18 cellular contexts compared by ENCODE assay signal in genomic region chr9:133367221-133367620, GRCh38. TPM values are rescaled to one million over a fixed set of nuclear protein-coding genes. Genes with fewer than 3 reads are reported as not detected.
DNase-seq lines count a peak whose midpoint lies in the region; ATAC-seq, FAIRE-seq and TF ChIP-seq lines count a peak whose summit lies in the region.
"Had no signal": no experiment of that assay in that cellular context is flagged by ENCODE, and none has a peak within 500 bp of the region (broad histone marks: within the 10 kb centered on the region; RNA-seq: fewer than 3 reads in every experiment).

No MANE protein-coding gene starts in this region.

- ATAC-seq in GM12878 (no peak), GM21526 (IDR thresholded peaks at IDR 0.05; ENCODE audit: low FRiP score, unreplicated experiment) (no peak)

- CTCF ChIA-PET in GM12878 (lab: Yijun Ruan, JAX): interaction anchor here (0.9 kb wide), 1 partner anchor 32 kb away, joined by 3 read pairs; no protein-coding TSS in a partner anchor

- H3K27me3 ChIP-seq in GM12878 (replicated peaks in 1 of 2; ENCODE audit: control insufficient read depth in 2 of 2, insufficient read depth in 2 of 2, low read length in 1 of 2) (no peaks in the 10 kb centered on the region), parathyroid adenoma (ENCODE audit: control insufficient read depth, insufficient read depth, low read length) (no peaks in the 10 kb centered on the region)

- RAD21 ChIA-PET in GM12878 (lab: Charles Lee; ENCODE audit: unreplicated experiment): no interaction called here

- FAIRE-seq in GM12878 (lab: Jason Lieb, UNC): no peak
- FAIRE-seq: GM19239 had no signal

- H3K27ac ChIP-seq in VCaP (peak overlapping the region; percentile 98), GM12878 (ENCODE audit: control insufficient read depth, insufficient read depth) (no peak overlapping the region), parathyroid adenoma (peak overlapping the region; percentile 57)
- H3K27ac ChIP-seq: KMS-11 had no signal

- H3K4me1 ChIP-seq in GM12878 (ENCODE audit: control insufficient read depth, insufficient read depth, low read length): peaks cover 15% of the 10 kb centered on the region
- H3K4me1 ChIP-seq in parathyroid adenoma: peaks cover 19% of the 10 kb centered on the region

- SMC1A ChIA-PET in GM12878 (lab: Charles Lee; ENCODE audit: uncharacterized antibody, unreplicated experiment): no interaction called here

- DNase-seq in GM12878 (ENCODE audit: low read depth, low spot score) (no peak), NCI-H1048 (lab: John Stamatoyannopoulos, UW) (no peak)
- no peak for DNase-seq in stimulated activated CD4-positive, alpha-beta T cell treated with anti-CD3 and anti-CD28 coated beads, Interleukin-2, amount 100 ng/mL, for 24 hours
- DNase-seq: ACHN, AML-193, COR-L47, DMS153, NCI-H1092 treated with DMSO at 0.1 percent for 48 hours, NCI-H2081 treated with DMSO at 0.1 percent for 48 hours, NCI-H226, NCI-H524 treated with DMSO at 0.1 percent for 48 hours had no signal

- BruUV-seq in GM12878 (replicated peaks; lab: Mats Ljungman, UMichigan): no TSS peak

- H4K20me1 ChIP-seq in GM12878 (ENCODE audit: control insufficient read depth, insufficient read depth): peaks cover 37% of the 10 kb centered on the region

- TF ChIP-seq CTCF in VCaP (conservative IDR thresholded peaks at IDR 0.05) (no peak), GM12878 (IDR thresholded peaks at IDR 0.05 in 2 of 3, conservative IDR thresholded peaks at IDR 0.05 in 1 of 3; ENCODE audit: control insufficient read depth in 2 of 3, extremely low read depth in 1 of 3, insufficient read depth in 1 of 3, low read depth in 3 of 3, low read length in 3 of 3) (no peak), parathyroid adenoma (IDR thresholded peaks at IDR 0.05) (no peak)

- intact Hi-C loops in GM12878 (cut with micrococcal nuclease; ENCODE audit: unreplicated experiment): no loop called here

- H3K9ac ChIP-seq in GM12878 (ENCODE audit: control insufficient read depth, insufficient read depth, low read length) (no peak overlapping the region), parathyroid adenoma (no peak overlapping the region)
- H3K9ac ChIP-seq: KMS-11 had no signal

- TF ChIP-seq RAD21 in GM12878 (IDR thresholded peaks at IDR 0.05; ENCODE audit: insufficient read depth, low read depth, low read length): no peak

- H3K4me2 ChIP-seq in GM12878 (ENCODE audit: control insufficient read depth, insufficient read depth): no peak overlapping the region
- H3K4me2 ChIP-seq in parathyroid adenoma (ENCODE audit: low read length): no peak overlapping the region
- H3K4me2 ChIP-seq: KMS-11 had no signal

- 92% methylated on average over 22 of the region's 22 CpGs for WGBS in GM12878 (ENCODE audit: insufficient coverage, insufficient replicate concordance, low lambda C conversion rate, missing lambda C conversion rate)

- no peak for TF ChIP-seq EP300 in GM12878 (IDR thresholded peaks at IDR 0.05; ENCODE audit: borderline replicate concordance in 1 of 2, control insufficient read depth in 1 of 2, low read depth in 2 of 2, low read length in 2 of 2)

- in situ Hi-C loops in GM12878 (cut with MboI): no loop called here

- H3K79me2 ChIP-seq in GM12878 (ENCODE audit: control insufficient read depth, insufficient read depth, low read length) (peaks cover 52% of the 10 kb centered on the region), parathyroid adenoma (peaks cover 30% of the 10 kb centered on the region)

- POLR2A ChIA-PET in GM12878 (lab: Charles Lee): interaction anchor here (1.0 kb wide), 1 partner anchor 10 kb away, joined by 4 read pairs; no protein-coding TSS in a partner anchor

- H3K4me3 ChIP-seq in GM12878 (no peak overlapping the region), parathyroid adenoma (ENCODE audit: low read depth, low read length) (no peak overlapping the region)

- no peak overlapping the region for H2AFZ ChIP-seq in GM12878 (ENCODE audit: control insufficient read depth, low read depth, low read length)
- no peak overlapping the region for H2AFZ ChIP-seq in parathyroid adenoma

- H3K36me3 ChIP-seq in GM12878 (ENCODE audit: control insufficient read depth in 2 of 2, insufficient read depth in 2 of 2, low read length in 1 of 2) (peaks cover 40 to 50% of the 10 kb centered on the region in 2 experiments), parathyroid adenoma (ENCODE audit: control insufficient read depth, insufficient read depth, low read length) (no peaks in the 10 kb centered on the region)

- H3K9me3 ChIP-seq in GM12878 (replicated peaks; ENCODE audit: control insufficient read depth, insufficient read depth, low read length) (no peaks in the 10 kb centered on the region), parathyroid adenoma (ENCODE audit: control insufficient read depth, low read length) (no peaks in the 10 kb centered on the region)

- 0 out of 2 replicates have a peak, but pooled peaks have one; percentile 34 for TF ChIP-seq POLR2A in GM12878 (IDR thresholded peaks at IDR 0.05; ENCODE audit: low read depth, low read length)

RNA-seq across cellular contexts. Expression of gene SURF4, which starts 8.6 kb away (rescaled TPM):
- total RNA-seq in GM12878 (2013; cell fraction: nucleolus; rRNA removed): 63.9 and 69.7 TPM in 2 replicates
- total RNA-seq in GM12878 (2014; rRNA removed) (119 and 120 TPM in 2 replicates), GM12878 (2014; rRNA removed; fragmentation: Illumina TruSeq; extraction: Trizol) (60.4 and 70.0 TPM in 2 replicates), GM12878 (2021) (95.3 and 107 TPM in 2 replicates)
- polyA plus RNA-seq in GM12878 (2011; ENCODE audit: low read depth): 70.9 TPM
- polyA plus RNA-seq in GM12878 (2011; rRNA removed) (67.3 and 74.8 TPM in 2 replicates), GM12878 (2014; fragmentation: Illumina TruSeq; extraction: Trizol) (61.0 and 73.5 TPM in 2 replicates), GM12878 (2014; fragmentation: Nextera tagmentation; extraction: Ambion mirVana) (10 to 100 TPM in 1 of 2 experiments, 1 to 10 TPM in 1; 6.4 to 12.6 TPM), GM12878 (2014; rRNA removed) (82.6 and 83.9 TPM in 2 replicates), GM12878 (2016; fragmentation: Nextera tagmentation; extraction: Ambion mirVana) (100 to 1,000 TPM; 121 to 134 TPM)
- 89.9 and 91.2 TPM in 2 replicates for polyA plus RNA-seq in GM12878 (2011; cell fraction: cytosol; rRNA removed)
- polyA plus RNA-seq in GM12878 (2011; cell fraction: nucleus; rRNA removed): 60.0 and 60.1 TPM in 2 replicates
- polyA plus RNA-seq in GM12878 (2012): 82.5 and 103 TPM in 2 replicates
- 57.4 and 87.6 TPM in 2 replicates for polyA minus RNA-seq in GM12878 (2011; rRNA and poly(A)+ RNA removed)
- polyA minus RNA-seq in GM12878 (2011; cell fraction: cytosol; rRNA and poly(A)+ RNA removed): 37.5 and 37.7 TPM in 2 replicates
- 13.1 and 17.5 TPM in 2 replicates for polyA minus RNA-seq in GM12878 (2011; cell fraction: nucleus; rRNA and poly(A)+ RNA removed)

RNA-seq across cellular contexts. Expression of gene STKLD1, which starts 8.9 kb away (rescaled TPM):
- 0.63 and 1.5 TPM in 2 replicates for total RNA-seq in GM12878 (2013; cell fraction: nucleolus; rRNA removed)
- total RNA-seq in GM12878 (2014; rRNA removed) (0.40 and 0.44 TPM in 2 replicates), GM12878 (2014; rRNA removed; fragmentation: Illumina TruSeq; extraction: Trizol) (0.23 TPM in 1 of 2 replicates, not detected in the other), GM12878 (2021) (0.35 TPM in 1 of 2 replicates, not detected in the other)
- polyA plus RNA-seq in GM12878 (2011; ENCODE audit: low read depth): 0.25 TPM
- polyA plus RNA-seq in GM12878 (2011; rRNA removed) (0.34 and 0.48 TPM in 2 replicates), GM12878 (2014; fragmentation: Illumina TruSeq; extraction: Trizol) (0.40 TPM in 1 of 2 replicates, not detected in the other), GM12878 (2014; fragmentation: Nextera tagmentation; extraction: Ambion mirVana) (under 1 TPM in 1 of 2 experiments, not detected in 1; 0.24 TPM), GM12878 (2014; rRNA removed) (0.37 TPM in 1 of 2 replicates, not detected in the other), GM12878 (2016; fragmentation: Nextera tagmentation; extraction: Ambion mirVana) (under 1 TPM; 0.07 to 0.13 TPM)
- 0.22 and 0.28 TPM in 2 replicates for polyA plus RNA-seq in GM12878 (2011; cell fraction: cytosol; rRNA removed)
- polyA plus RNA-seq in GM12878 (2011; cell fraction: nucleus; rRNA removed): 0.39 and 0.69 TPM in 2 replicates
- 0.58 and 0.70 TPM in 2 replicates for polyA plus RNA-seq in GM12878 (2012)
- polyA minus RNA-seq in GM12878 (2011; rRNA and poly(A)+ RNA removed): 0.44 TPM in 1 of 2 replicates, not detected in the other
- polyA minus RNA-seq in GM12878 (2011; cell fraction: cytosol; rRNA and poly(A)+ RNA removed): not detected in 2 replicates
- not detected in 2 replicates for polyA minus RNA-seq in GM12878 (2011; cell fraction: nucleus; rRNA and poly(A)+ RNA removed)
- total RNA-seq: M059J had no signal
- polyA plus RNA-seq: CD14-positive monocyte had no signal

RNA-seq across cellular contexts. Expression of gene SURF2, which starts 10.9 kb away (rescaled TPM):
- total RNA-seq in GM12878 (2013; cell fraction: nucleolus; rRNA removed): 1.2 and 2.0 TPM in 2 replicates
- total RNA-seq in GM12878 (2014; rRNA removed) (25.6 and 31.3 TPM in 2 replicates), GM12878 (2014; rRNA removed; fragmentation: Illumina TruSeq; extraction: Trizol) (12.8 and 18.2 TPM in 2 replicates), GM12878 (2021) (19.4 and 23.4 TPM in 2 replicates)
- 5.2 TPM for polyA plus RNA-seq in GM12878 (2011; ENCODE audit: low read depth)
- polyA plus RNA-seq in GM12878 (2011; rRNA removed) (7.5 and 12.1 TPM in 2 replicates), GM12878 (2014; fragmentation: Illumina TruSeq; extraction: Trizol) (5.3 and 10.0 TPM in 2 replicates), GM12878 (2014; fragmentation: Nextera tagmentation; extraction: Ambion mirVana) (1 to 10 TPM; 4.0 to 7.6 TPM), GM12878 (2014; rRNA removed) (37.3 and 42.5 TPM in 2 replicates), GM12878 (2016; fragmentation: Nextera tagmentation; extraction: Ambion mirVana) (10 to 100 TPM; 37.8 to 41.7 TPM)
- polyA plus RNA-seq in GM12878 (2011; cell fraction: cytosol; rRNA removed): 15.4 and 20.1 TPM in 2 replicates
- polyA plus RNA-seq in GM12878 (2011; cell fraction: nucleus; rRNA removed): 13.5 and 21.6 TPM in 2 replicates
- 15.3 and 18.6 TPM in 2 replicates for polyA plus RNA-seq in GM12878 (2012)
- polyA minus RNA-seq in GM12878 (2011; rRNA and poly(A)+ RNA removed): 4.0 and 6.0 TPM in 2 replicates
- 5.1 and 12.0 TPM in 2 replicates for polyA minus RNA-seq in GM12878 (2011; cell fraction: cytosol; rRNA and poly(A)+ RNA removed)
- 2.8 and 6.6 TPM in 2 replicates for polyA minus RNA-seq in GM12878 (2011; cell fraction: nucleus; rRNA and poly(A)+ RNA removed)

RNA-seq across cellular contexts. Expression of gene SURF1, which starts 10.9 kb away (rescaled TPM):
- total RNA-seq in GM12878 (2013; cell fraction: nucleolus; rRNA removed): 4.2 and 4.7 TPM in 2 replicates
- 20.1 and 23.1 TPM in 2 replicates for total RNA-seq in GM12878 (2014; rRNA removed)
- total RNA-seq in GM12878 (2014; rRNA removed; fragmentation: Illumina TruSeq; extraction: Trizol): 17.7 and 17.9 TPM in 2 replicates
- total RNA-seq in GM12878 (2021): 27.6 and 27.9 TPM in 2 replicates
- 25.5 TPM for polyA plus RNA-seq in GM12878 (2011; ENCODE audit: low read depth)
- 25.4 and 31.6 TPM in 2 replicates for polyA plus RNA-seq in GM12878 (2011; rRNA removed)
- polyA plus RNA-seq in GM12878 (2011; cell fraction: cytosol; rRNA removed): 29.4 and 32.3 TPM in 2 replicates
- polyA plus RNA-seq in GM12878 (2011; cell fraction: nucleus; rRNA removed): 37.9 and 49.3 TPM in 2 replicates
- 23.0 and 23.6 TPM in 2 replicates for polyA plus RNA-seq in GM12878 (2012)
- 21.2 and 22.8 TPM in 2 replicates for polyA plus RNA-seq in GM12878 (2014; fragmentation: Illumina TruSeq; extraction: Trizol)
- polyA plus RNA-seq in GM12878 (2014; fragmentation: Nextera tagmentation; extraction: Ambion mirVana): 10 to 100 TPM; 19.2 to 34.6 TPM
- polyA plus RNA-seq in GM12878 (2014; rRNA removed): 31.5 and 32.3 TPM in 2 replicates
- polyA plus RNA-seq in GM12878 (2016; fragmentation: Nextera tagmentation; extraction: Ambion mirVana): 10 to 100 TPM; 45.6 to 46.4 TPM
- polyA minus RNA-seq in GM12878 (2011; rRNA and poly(A)+ RNA removed): 11.6 and 20.0 TPM in 2 replicates
- polyA minus RNA-seq in GM12878 (2011; cell fraction: cytosol; rRNA and poly(A)+ RNA removed): 4.4 and 4.9 TPM in 2 replicates
- polyA minus RNA-seq in GM12878 (2011; cell fraction: nucleus; rRNA and poly(A)+ RNA removed): 6.4 and 7.1 TPM in 2 replicates

RNA-seq across cellular contexts. Expression of gene RPL7A, which starts 19.2 kb away (rescaled TPM):
- total RNA-seq in GM12878 (2013; cell fraction: nucleolus; rRNA removed): 311 and 335 TPM in 2 replicates
- total RNA-seq in GM12878 (2014; rRNA removed) (3,012 and 3,152 TPM in 2 replicates), GM12878 (2014; rRNA removed; fragmentation: Illumina TruSeq; extraction: Trizol) (4,456 and 4,552 TPM in 2 replicates), GM12878 (2021) (3,952 and 4,036 TPM in 2 replicates)
- polyA plus RNA-seq in GM12878 (2011; ENCODE audit: low read depth): 3,318 TPM
- polyA plus RNA-seq in GM12878 (2011; rRNA removed) (2,241 and 2,769 TPM in 2 replicates), GM12878 (2014; fragmentation: Illumina TruSeq; extraction: Trizol) (5,018 and 5,193 TPM in 2 replicates), GM12878 (2014; fragmentation: Nextera tagmentation; extraction: Ambion mirVana) (1,000 to 10,000 TPM; 3,258 to 3,500 TPM), GM12878 (2014; rRNA removed) (3,393 and 3,435 TPM in 2 replicates), GM12878 (2016; fragmentation: Nextera tagmentation; extraction: Ambion mirVana) (100 to 1,000 TPM; 917 to 932 TPM)
- 3,977 and 4,009 TPM in 2 replicates for polyA plus RNA-seq in GM12878 (2011; cell fraction: cytosol; rRNA removed)
- 1,384 and 1,496 TPM in 2 replicates for polyA plus RNA-seq in GM12878 (2011; cell fraction: nucleus; rRNA removed)
- polyA plus RNA-seq in GM12878 (2012): 3,660 and 4,993 TPM in 2 replicates
- 2,559 and 3,565 TPM in 2 replicates for polyA minus RNA-seq in GM12878 (2011; rRNA and poly(A)+ RNA removed)
- 727 and 817 TPM in 2 replicates for polyA minus RNA-seq in GM12878 (2011; cell fraction: cytosol; rRNA and poly(A)+ RNA removed)
- polyA minus RNA-seq in GM12878 (2011; cell fraction: nucleus; rRNA and poly(A)+ RNA removed): 270 and 379 TPM in 2 replicates
